ENCODE assay signal across 8 cellular contexts in the genomic region with DNA sequence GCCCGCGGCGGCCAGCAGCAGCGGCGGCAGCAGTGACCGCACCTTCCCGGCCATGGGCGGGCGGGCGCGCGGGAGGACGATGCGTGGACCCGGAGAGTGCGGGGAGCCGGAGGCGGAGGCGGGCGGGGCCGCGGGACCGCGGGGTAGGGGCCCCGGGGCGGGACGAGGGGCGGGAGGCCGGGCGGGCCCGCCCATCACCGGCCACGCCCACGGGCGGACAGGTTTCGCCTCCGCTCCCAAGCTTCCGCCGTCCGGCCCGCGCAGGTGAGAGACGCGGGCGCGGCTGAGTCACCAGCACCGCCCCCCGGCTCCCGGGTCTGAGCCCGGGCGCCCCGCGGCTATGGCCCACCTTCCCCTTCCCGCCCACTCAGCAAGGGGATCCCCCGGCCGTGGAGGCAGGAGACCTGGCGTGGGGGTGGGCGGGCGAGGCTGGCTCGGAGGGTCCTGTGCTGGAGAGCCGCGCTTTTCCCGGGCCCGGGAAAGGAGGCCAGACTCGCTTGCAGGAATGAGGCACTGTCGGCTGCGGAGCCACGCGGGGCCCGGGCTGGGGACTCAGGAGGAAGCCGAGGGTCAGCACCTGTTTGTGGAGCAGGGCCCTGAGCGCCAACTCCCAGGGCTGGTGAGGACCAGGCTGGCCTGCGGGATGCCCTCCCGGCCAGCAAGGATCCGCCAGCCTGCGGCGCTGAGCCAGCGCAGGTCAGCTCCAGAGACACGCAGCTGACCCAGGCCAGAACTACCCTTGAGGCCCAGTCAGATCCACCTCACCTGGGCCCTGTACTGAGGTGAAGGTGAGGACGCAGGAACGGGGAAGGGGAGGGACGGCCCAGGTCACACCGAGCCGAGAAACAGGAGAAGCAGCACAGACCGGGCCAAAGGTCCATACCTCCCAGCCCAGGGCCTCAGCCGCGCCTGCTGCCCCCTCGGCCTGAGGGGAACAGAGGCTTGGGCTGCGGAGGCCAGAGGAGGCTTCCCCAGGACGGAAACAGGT. TPM values are rescaled to one million over a fixed set of nuclear protein-coding genes. Genes with fewer than 3 reads are reported as not detected.
DNase-seq lines count a peak whose midpoint lies in the region; ATAC-seq and TF ChIP-seq lines count a peak whose summit lies in the region.

ENTPD2 (minus strand) TSS at position 118 of the 988 bp plus-strand sequence; CDS start at position 54, 64 bp downstream.

- peak within 1 kb of the TSS; percentile 9 to 79 (median 63) for H3K4me3 ChIP-seq in breast epithelium
- H3K4me3 ChIP-seq in mucosa of rectum (ENCODE audit: low read length in 2 of 2): peak within 1 kb of the TSS; percentile 59 to 61

- no peaks in the 10 kb centered on the region for H3K9me3 ChIP-seq in breast epithelium
- H3K9me3 ChIP-seq in mucosa of rectum (ENCODE audit: control insufficient read depth in 2 of 2, low read length in 2 of 2): no peaks in the 10 kb centered on the region

- H3K9ac ChIP-seq in mucosa of rectum (ENCODE audit: low read depth in 1 of 2, low read length in 2 of 2): peak within 1 kb of the TSS; percentile 65 to 69

- no peak for ATAC-seq in HG02642 (IDR thresholded peaks at IDR 0.05; ENCODE audit: poor library complexity, unreplicated experiment)

- H3K36me3 ChIP-seq in breast epithelium: no peaks in the 10 kb centered on the region
- H3K36me3 ChIP-seq in mucosa of rectum (ENCODE audit: control insufficient read depth in 2 of 2, insufficient read depth in 2 of 2, low read length in 2 of 2): no peaks in the 10 kb centered on the region

- DNase-seq in DMS153 treated with DMSO at 0.1 percent for 48 hours (lab: John Stamatoyannopoulos, UW; ENCODE audit: unreplicated experiment) (peak; percentile 44), NCI-H2196 treated with DMSO at 0.1 percent for 48 hours (lab: John Stamatoyannopoulos, UW; ENCODE audit: unreplicated experiment) (peak; percentile 55), breast epithelium (ENCODE audit: low spot score in 2 of 2) (peak in 1 of 2 donors; percentile 67), H4 (ENCODE audit: low spot score) (no peak), GOT3 (lab: John Stamatoyannopoulos, UW) (no peak), medulla oblongata (ENCODE audit: extremely low spot score) (no peak)

- H3K27me3 ChIP-seq in breast epithelium (peaks cover 0 to 5% of the 10 kb centered on the region in 2 donors), mucosa of rectum (ENCODE audit: control insufficient read depth in 2 of 2, insufficient read depth in 2 of 2, low read length in 2 of 2) (peaks cover 4 to 14% of the 10 kb centered on the region in 2 donors)

- H3K27ac ChIP-seq in breast epithelium: peak within 1 kb of the TSS; percentile 78 to 84
- peak within 1 kb of the TSS; percentile 82 to 86 for H3K27ac ChIP-seq in mucosa of rectum (ENCODE audit: low read depth in 2 of 2, low read length in 2 of 2)

- TF ChIP-seq POLR2A in breast epithelium (IDR thresholded peaks at IDR 0.05): no peak

- peaks cover 14 to 18% of the 10 kb centered on the region in 2 donors for H3K4me1 ChIP-seq in breast epithelium
- H3K4me1 ChIP-seq in mucosa of rectum (ENCODE audit: control insufficient read depth in 2 of 2, insufficient read depth in 2 of 2, low read length in 2 of 2): peaks cover 42 to 43% of the 10 kb centered on the region in 2 donors

- intact Hi-C loops in breast epithelium (cut with DNase I; ENCODE audit: low total_unique reads): no loop called here

- TF ChIP-seq CTCF in breast epithelium (IDR thresholded peaks at IDR 0.05): no peak

RNA-seq across cellular contexts. Expression of gene ENTPD2, which starts in this region (rescaled TPM):
- total RNA-seq in breast epithelium: 1 to 10 TPM in 2 of 3 donors, under 1 TPM in 1; 0.16 to 6.7 (median 3.6) TPM
- total RNA-seq in H4 (2014; rRNA removed; shearing (Covaris generic)): not detected in 2 replicates

Comparison
In these comparisons a context has a peak if more than half of its experiments do, and no peak if none do; other contexts are left out.
1. DNase-seq: peak in DMS153 treated with DMSO at 0.1 percent for 48 hours (single experiment) and NCI-H2196 treated with DMSO at 0.1 percent for 48 hours (single experiment); none in H4 (single experiment), GOT3 (single experiment) and medulla oblongata (single experiment).